8 cellular contexts compared by ENCODE assay signal in the genomic region with DNA sequence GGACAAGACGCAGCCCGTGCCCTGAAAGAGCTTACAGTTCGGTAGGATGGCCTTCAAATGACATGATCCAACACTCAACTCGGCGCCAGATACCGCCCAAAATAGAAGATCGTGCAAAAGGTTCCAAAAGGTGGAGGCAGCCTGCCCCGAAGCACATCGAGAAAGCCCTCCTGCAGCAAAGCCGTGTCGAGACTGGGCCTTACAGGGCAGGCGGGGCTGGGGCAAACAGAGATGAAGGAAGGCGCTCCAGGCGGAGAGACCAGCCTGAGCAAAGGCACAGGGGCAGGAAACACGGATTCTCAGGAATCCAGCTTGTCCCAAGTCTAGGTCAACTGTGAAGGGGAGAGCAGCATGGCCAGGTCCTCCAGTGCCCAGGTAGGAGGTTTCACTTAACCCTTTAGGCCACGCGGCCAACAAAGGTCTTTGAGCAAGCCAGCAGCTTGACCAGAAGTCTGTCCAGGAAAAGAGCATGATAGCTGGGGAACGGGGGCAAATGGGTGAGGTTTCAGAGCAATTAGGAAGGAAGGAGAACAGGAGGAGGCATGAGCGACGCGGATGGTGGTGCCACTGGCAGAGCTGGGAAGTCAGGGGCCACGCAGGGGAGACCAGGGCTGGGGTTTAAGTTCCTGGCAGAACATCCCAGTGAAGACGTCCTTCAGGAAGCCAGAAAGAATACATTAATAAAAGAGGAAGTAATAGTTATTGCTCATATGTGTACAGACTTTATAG. TPM values are rescaled to one million over a fixed set of nuclear protein-coding genes. Genes with fewer than 3 reads are reported as not detected.
A peak's percentile ranks its signal among the peaks of the same experiment; 100 is the strongest.
DNase-seq lines count a peak whose midpoint lies in the region; ATAC-seq, FAIRE-seq and TF ChIP-seq lines count a peak whose summit lies in the region.

No MANE protein-coding gene starts in this region.

- intact Hi-C loops in left ventricle myocardium inferior (cut with micrococcal nuclease) (no loop called here), left ventricle myocardium superior (cut with micrococcal nuclease) (no loop called here), vagina (cut with DNase I) (no loop called here)

- H3K9me3 ChIP-seq in left ventricle myocardium inferior (replicated peaks): no peaks in the 10 kb centered on the region
- H3K9me3 ChIP-seq in keratinocyte (ENCODE audit: control insufficient read depth, low read depth, low read length): no peaks in the 10 kb centered on the region
- H3K9me3 ChIP-seq in vagina: no peaks in the 10 kb centered on the region

- CTCF ChIA-PET in WTC11 (lab: Charles Lee): interaction anchor here (0.7 to 10.0 kb wide), 13 partner anchors 8 to 804 kb away, joined by 3 to 374 read pairs (median 6); a partner anchor contains a TSS

- TF ChIP-seq POLR2A in vagina (IDR thresholded peaks at IDR 0.05): no peak

- H2AFZ ChIP-seq in keratinocyte (ENCODE audit: control insufficient read depth, low read length): peak overlapping the region; percentile 88

- no peak for FAIRE-seq in keratinocyte (lab: Jason Lieb, UNC)

- H3K36me3 ChIP-seq in left ventricle myocardium inferior: no peaks in the 10 kb centered on the region
- H3K36me3 ChIP-seq in keratinocyte (ENCODE audit: control insufficient read depth in 2 of 2, extremely low read depth in 1 of 2, insufficient read depth in 2 of 2, low read length in 2 of 2): no peaks in the 10 kb centered on the region
- H3K36me3 ChIP-seq in vagina: no peaks in the 10 kb centered on the region

- no peaks in the 10 kb centered on the region for H3K79me2 ChIP-seq in keratinocyte (ENCODE audit: control insufficient read depth, insufficient read depth, low read length)

- H3K27me3 ChIP-seq in left ventricle myocardium inferior (ENCODE audit: low read depth) (no peaks in the 10 kb centered on the region), keratinocyte (ENCODE audit: control insufficient read depth, extremely low read depth, insufficient read depth, low read length) (no peaks in the 10 kb centered on the region), vagina (no peaks in the 10 kb centered on the region)

- DNase-seq in left ventricle myocardium inferior: no peak
- no peak for DNase-seq in left ventricle myocardium superior
- no peak for DNase-seq in WTC11 (ENCODE audit: low spot score)
- no peak for DNase-seq in keratinocyte (ENCODE audit: low read depth, low spot score)
- no peak for DNase-seq in vagina (ENCODE audit: extremely low spot score in 2 of 2)
- no peak for DNase-seq in A172 (ENCODE audit: low spot score)
- DNase-seq in activated CD4-positive, alpha-beta T cell treated with anti-CD3 and anti-CD28 coated beads for 1 hour: no peak

- no peak for ATAC-seq in left ventricle myocardium superior
- peak; percentile 4 for ATAC-seq in WTC11
- no peak for ATAC-seq in GM18867 (IDR thresholded peaks at IDR 0.05; ENCODE audit: unreplicated experiment)

- POLR2A ChIA-PET in WTC11 (lab: Charles Lee): interaction anchor here (4.1 kb wide), 1 partner anchor 23 kb away, joined by 38 read pairs; a partner anchor contains a TSS

- H3K27ac Mint-ChIP-seq in WTC11: no peak overlapping the region; the same call in 1 of the 2 replicates

- H3K27ac ChIP-seq in left ventricle myocardium inferior (replicated peaks) (peak overlapping the region; percentile 89), keratinocyte (ENCODE audit: control insufficient read depth, insufficient read depth, low read length) (peak overlapping the region; percentile 90), vagina (peak overlapping the region; percentile 97)

- no peak for TF ChIP-seq CTCF in left ventricle myocardium inferior (IDR thresholded peaks at IDR 0.05; ENCODE audit: borderline replicate concordance)
- TF ChIP-seq CTCF in WTC11 (IDR thresholded peaks at IDR 0.05): no peak
- TF ChIP-seq CTCF in keratinocyte (optimal IDR thresholded peaks at IDR 0.05 in 1 of 3, IDR thresholded peaks at IDR 0.05 in 1 of 3, conservative IDR thresholded peaks at IDR 0.05 in 1 of 3; ENCODE audit: extremely low read depth in 1 of 3, insufficient read depth in 2 of 3, low read length in 3 of 3): no peak
- TF ChIP-seq CTCF in vagina (IDR thresholded peaks at IDR 0.05): no peak

- H3K27me3 Mint-ChIP-seq in WTC11 (ENCODE audit: low read depth): peaks cover 17% of the 10 kb centered on the region

- H3K36me3 Mint-ChIP-seq in WTC11: no peaks in the 10 kb centered on the region

- peak overlapping the region; percentile 85 for H3K9ac ChIP-seq in keratinocyte (ENCODE audit: control insufficient read depth, extremely low read depth, insufficient read depth, low read length)

- H3K4me2 ChIP-seq in keratinocyte (ENCODE audit: control insufficient read depth, extremely low read depth, insufficient read depth, low read depth, low read length): peak overlapping the region; percentile 86

- H3K4me3 Mint-ChIP-seq in WTC11: peak overlapping the region; percentile 85

- dilution Hi-C loops in keratinocyte (cut with MboI; ENCODE audit: extremely low pct_ligation_motif_present, low sequenced_read_pairs): no loop called here

- peaks cover 16% of the 10 kb centered on the region for H3K4me1 Mint-ChIP-seq in WTC11

- H3K4me1 ChIP-seq in left ventricle myocardium inferior (peaks cover 20% of the 10 kb centered on the region), keratinocyte (ENCODE audit: control insufficient read depth, extremely low read depth, insufficient read depth, low read length) (peaks cover 46% of the 10 kb centered on the region), vagina (peaks cover 41% of the 10 kb centered on the region)

- H3K9me3 Mint-ChIP-seq in WTC11: no peaks in the 10 kb centered on the region

- H4K20me1 ChIP-seq in keratinocyte (ENCODE audit: control insufficient read depth, extremely low read depth, insufficient read depth, low read length): no peaks in the 10 kb centered on the region

- H3K9me1 ChIP-seq in keratinocyte (ENCODE audit: control insufficient read depth, extremely low read depth, insufficient read depth, low read length): no peaks in the 10 kb centered on the region

- H3K4me3 ChIP-seq in left ventricle myocardium inferior (peak overlapping the region; percentile 72), keratinocyte (ENCODE audit: control insufficient read depth in 2 of 3, extremely low read depth in 1 of 3, insufficient read depth in 2 of 3, low read depth in 1 of 3, low read length in 3 of 3) (peak overlapping the region in 1 of 3 experiments; percentile 55), vagina (peak overlapping the region in 1 of 2 donors; percentile 52)

TF ChIP-seq in WTC11, 78 proteins besides CTCF, POLR2A, EP300 and RAD21 (continues in another document):
- TF ChIP-seq CREM (CRISPR knock-in tag; IDR thresholded peaks at IDR 0.05) (no peak), NFYB (CRISPR knock-in tag; conservative IDR thresholded peaks at IDR 0.05; ENCODE audit: low read depth) (no peak)

RNA-seq across cellular contexts. Expression of a gene that starts 21.2 kb away (rescaled TPM):
- total RNA-seq in left ventricle myocardium inferior (1,125 TPM), left ventricle myocardium superior (1,209 TPM), WTC11 (2021) (466 to 481 TPM (median 475 TPM) in 3 replicates), vagina (204 TPM)
- polyA plus RNA-seq in keratinocyte: 236 to 308 TPM (median 272 TPM) in 3 replicates
- 1,255 TPM for polyA plus RNA-seq in keratinocyte (2011; ENCODE audit: low read depth)
- polyA plus RNA-seq in keratinocyte (2011; cell fraction: cytosol; rRNA removed): 367 and 580 TPM in 2 replicates
- 378 and 447 TPM in 2 replicates for polyA plus RNA-seq in keratinocyte (2011; cell fraction: nucleus; rRNA removed)
- polyA plus RNA-seq in keratinocyte (2012; ENCODE audit: low replicate concordance): 695 and 2,008 TPM in 2 replicates
- polyA minus RNA-seq in keratinocyte: 71.7 to 141 TPM (median 108 TPM) in 3 replicates
- 100 TPM for polyA minus RNA-seq in keratinocyte (2011; cell fraction: cytosol; rRNA and poly(A)+ RNA removed)
- 71.1 and 103 TPM in 2 replicates for polyA minus RNA-seq in keratinocyte (2011; cell fraction: nucleus; rRNA and poly(A)+ RNA removed)
- 58.0 and 74.2 TPM in 2 replicates for total RNA-seq in A172 (2014; rRNA removed; shearing (Covaris generic))

RNA-seq across cellular contexts. Expression of a gene that starts 43.1 kb away (rescaled TPM):
- total RNA-seq in left ventricle myocardium inferior: not detected
- total RNA-seq in left ventricle myocardium superior: not detected
- 0.53 to 1.5 TPM (median 0.92 TPM) in 3 replicates for total RNA-seq in WTC11 (2021)
- 6,440 to 12,579 TPM (median 8,666 TPM) in 3 replicates for polyA plus RNA-seq in keratinocyte
- polyA plus RNA-seq in keratinocyte (2011; ENCODE audit: low read depth): 46,546 TPM
- 6,491 and 12,585 TPM in 2 replicates for polyA plus RNA-seq in keratinocyte (2011; cell fraction: cytosol; rRNA removed)
- 12,033 and 13,742 TPM in 2 replicates for polyA plus RNA-seq in keratinocyte (2011; cell fraction: nucleus; rRNA removed)
- polyA plus RNA-seq in keratinocyte (2012; ENCODE audit: low replicate concordance): 5,743 and 13,877 TPM in 2 replicates
- 5,137 to 9,087 TPM (median 7,073 TPM) in 3 replicates for polyA minus RNA-seq in keratinocyte
- polyA minus RNA-seq in keratinocyte (2011; cell fraction: cytosol; rRNA and poly(A)+ RNA removed): 14,086 TPM
- polyA minus RNA-seq in keratinocyte (2011; cell fraction: nucleus; rRNA and poly(A)+ RNA removed): 4,848 and 5,061 TPM in 2 replicates
- total RNA-seq in vagina: 165 TPM
- total RNA-seq in A172 (2014; rRNA removed; shearing (Covaris generic)): 0.29 TPM in 1 of 2 replicates, not detected in the other

RNA-seq across cellular contexts. Expression of a gene that starts 44.7 kb away (rescaled TPM):
- total RNA-seq in left ventricle myocardium inferior (not detected), left ventricle myocardium superior (not detected), WTC11 (2021) (not detected in 3 replicates), vagina (not detected)
- polyA plus RNA-seq in keratinocyte: 0.40 to 4.8 TPM (median 0.87 TPM) in 3 replicates
- polyA plus RNA-seq in keratinocyte (2011; ENCODE audit: low read depth): 4.0 TPM
- polyA plus RNA-seq in keratinocyte (2011; cell fraction: cytosol; rRNA removed): 2.4 and 3.9 TPM in 2 replicates
- 1.4 and 2.1 TPM in 2 replicates for polyA plus RNA-seq in keratinocyte (2011; cell fraction: nucleus; rRNA removed)
- 2.0 and 15.0 TPM in 2 replicates for polyA plus RNA-seq in keratinocyte (2012; ENCODE audit: low replicate concordance)
- polyA minus RNA-seq in keratinocyte: 0.76 TPM in 1 of 3 replicates, not detected in the others
- not detected for polyA minus RNA-seq in keratinocyte (2011; cell fraction: cytosol; rRNA and poly(A)+ RNA removed)
- not detected in 2 replicates for polyA minus RNA-seq in keratinocyte (2011; cell fraction: nucleus; rRNA and poly(A)+ RNA removed)
- total RNA-seq in A172 (2014; rRNA removed; shearing (Covaris generic)): not detected in 2 replicates

RNA-seq across cellular contexts. Expression of a gene that starts 54.9 kb away (rescaled TPM):
- total RNA-seq in left ventricle myocardium inferior: not detected
- total RNA-seq in left ventricle myocardium superior: not detected
- total RNA-seq in WTC11 (2021): not detected in 3 replicates
- 1,163 to 4,746 TPM (median 1,851 TPM) in 3 replicates for polyA plus RNA-seq in keratinocyte
- polyA plus RNA-seq in keratinocyte (2011; ENCODE audit: low read depth): 20,474 TPM
- polyA plus RNA-seq in keratinocyte (2011; cell fraction: cytosol; rRNA removed): 1,428 and 3,010 TPM in 2 replicates
- polyA plus RNA-seq in keratinocyte (2011; cell fraction: nucleus; rRNA removed): 2,522 and 2,889 TPM in 2 replicates
- 1,329 and 6,837 TPM in 2 replicates for polyA plus RNA-seq in keratinocyte (2012; ENCODE audit: low replicate concordance)
- polyA minus RNA-seq in keratinocyte: 1,159 to 3,059 TPM (median 1,751 TPM) in 3 replicates
- polyA minus RNA-seq in keratinocyte (2011; cell fraction: cytosol; rRNA and poly(A)+ RNA removed): 3,006 TPM
- 1,076 and 1,184 TPM in 2 replicates for polyA minus RNA-seq in keratinocyte (2011; cell fraction: nucleus; rRNA and poly(A)+ RNA removed)
- total RNA-seq in vagina: 872 TPM
- 0.50 and 2.2 TPM in 2 replicates for total RNA-seq in A172 (2014; rRNA removed; shearing (Covaris generic))

Comparison
In these comparisons a context has a peak if more than half of its experiments do, and no peak if none do; other contexts are left out.
1. RNA of a gene that starts 43.1 kb away (total RNA-seq): 165 TPM in vagina (single experiment); 0.53 to 1.5 TPM in WTC11, 0.29 TPM in A172, not detected in left ventricle myocardium inferior (single experiment) and not detected in left ventricle myocardium superior (single experiment); every median in the first group is over 10 times any median in the second.
2. Peak in every context shown above with its lines, with median percentiles within 50 percentile points of each other: H3K27ac ChIP-seq.